In the genomic region with DNA sequence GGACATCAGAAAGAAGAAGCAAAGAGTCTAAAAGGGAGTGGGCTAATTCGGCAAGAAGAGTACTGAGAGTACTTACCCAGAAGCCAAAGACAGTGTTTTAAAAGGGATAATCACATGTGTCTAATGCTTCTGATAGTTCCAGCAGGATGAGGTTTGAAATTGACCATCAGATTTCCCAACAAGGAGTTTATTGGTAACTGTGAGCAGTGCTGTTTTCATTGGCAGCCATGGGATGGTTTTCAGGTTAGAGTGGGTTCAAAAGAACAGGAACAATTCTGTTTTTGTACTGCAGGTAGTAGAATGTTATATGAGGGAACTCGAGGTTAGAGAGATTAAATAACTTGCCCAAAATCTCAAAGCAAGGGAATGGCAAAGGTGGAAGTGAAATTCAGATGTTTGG, we compare ENCODE assay signal across 1 cellular context.
TF ChIP-seq lines count a peak whose summit lies in the region.

No MANE protein-coding gene starts in this region.

TF ChIP-seq in GM23338, 12 proteins besides CTCF, POLR2A, EP300 and RAD21:
- TF ChIP-seq POLR2AphosphoS5 (IDR thresholded peaks at IDR 0.05; ENCODE audit: low read depth) (no peak), EZH2 (IDR thresholded peaks at IDR 0.05; ENCODE audit: low read depth, unreplicated experiment) (no peak), ETS1 (IDR thresholded peaks at IDR 0.05) (no peak)
TF ChIP-seq in GM23338: peak in this region for 0.
